Comparison of ENCODE assay signal across 12 cellular contexts in genomic region chr2:26578581-26578980, GRCh38.
A peak's percentile ranks its signal among the peaks of the same experiment; 100 is the strongest.
DNase-seq lines count a peak whose midpoint lies in the region; ATAC-seq and TF ChIP-seq lines count a peak whose summit lies in the region.
"Had no signal": no experiment of that assay in that cellular context is flagged by ENCODE, and none has a peak within 500 bp of the region (broad histone marks: within the 10 kb centered on the region; RNA-seq: fewer than 3 reads in every experiment).

No MANE protein-coding gene starts in this region.

- intact Hi-C loops in cardiac septum (cut with DNase I): loop anchor here (5.0 to 10.0 kb wide), 2 partner anchors 76 to 234 kb away; partner anchors contain the start of genes ADGRF3 and SELENOI
- intact Hi-C loops in heart right ventricle (cut with DNase I): loop anchor here in 2 of 10 donors (5.0 kb wide), 1 partner anchor 76 kb away; no protein-coding TSS in a partner anchor
- intact Hi-C loops in posterior vena cava (cut with DNase I): no loop called here
- intact Hi-C loops in aorta (cut with DNase I): loop anchor here in 1 of 2 donors (5.0 kb wide), 1 partner anchor 76 kb away; no protein-coding TSS in a partner anchor

- H3K4me1 Mint-ChIP-seq in endodermal cell: peaks cover 3% of the 10 kb centered on the region

- no peaks in the 10 kb centered on the region for H3K9me3 ChIP-seq in heart right ventricle
- H3K9me3 ChIP-seq in endodermal cell (ENCODE audit: control insufficient read depth, low read length): no peaks in the 10 kb centered on the region
- no peaks in the 10 kb centered on the region for H3K9me3 ChIP-seq in aorta (ENCODE audit: control insufficient read depth, low read length)
- H3K9me3 ChIP-seq: HAP-1 had no signal

- H3K36me3 ChIP-seq in heart right ventricle (no peaks in the 10 kb centered on the region), endodermal cell (ENCODE audit: control insufficient read depth, insufficient read depth, low read length) (no peaks in the 10 kb centered on the region), aorta (ENCODE audit: control insufficient read depth in 1 of 2, insufficient read depth in 2 of 2, low read length in 1 of 2) (no peaks in the 10 kb centered on the region)
- H3K36me3 ChIP-seq: HAP-1 had no signal

- H3K27me3 ChIP-seq in heart right ventricle (peaks cover 0 to 62% (median 45%) of the 10 kb centered on the region in 7 donors), endodermal cell (ENCODE audit: control insufficient read depth, insufficient read depth, low read length, poor library complexity, severe bottlenecking) (peaks cover 20% of the 10 kb centered on the region), aorta (ENCODE audit: control insufficient read depth in 1 of 2, insufficient read depth in 2 of 2, low read length in 1 of 2) (no peaks in the 10 kb centered on the region)

- H3K27ac Mint-ChIP-seq in endodermal cell: no peak overlapping the region
- H3K27ac Mint-ChIP-seq: B cell; CD4-positive, alpha-beta T cell had no signal

- no peak for ATAC-seq in heart right ventricle
- ATAC-seq in aorta (ENCODE audit: low FRiP score): no peak

- H3K9ac ChIP-seq in endodermal cell (ENCODE audit: extremely low read depth, low read length, poor library complexity, severe bottlenecking): no peak overlapping the region

- no peaks in the 10 kb centered on the region for H3K36me3 Mint-ChIP-seq in endodermal cell (ENCODE audit: low read depth)

- WGBS in heart right ventricle, 2 donors: 68 to 76% methylated on average over 5 of the region's 5 CpGs
- 94 to 100% methylated on average over 1 to 5 of the region's 5 CpGs for WGBS in endodermal cell (ENCODE audit: insufficient coverage in 1 of 2, insufficient read length in 1 of 2), 2 experiments
- WGBS in aorta, 2 donors: 81 to 84% methylated on average over 5 of the region's 5 CpGs

- no peaks in the 10 kb centered on the region for H3K4me1 ChIP-seq in heart right ventricle
- H3K4me1 ChIP-seq in endodermal cell (ENCODE audit: control insufficient read depth, insufficient read depth, low read length): no peaks in the 10 kb centered on the region
- no peaks in the 10 kb centered on the region for H3K4me1 ChIP-seq in aorta (ENCODE audit: control insufficient read depth in 1 of 2, insufficient read depth in 2 of 2, low read length in 2 of 2)
- H3K4me1 ChIP-seq: HAP-1 had no signal

- no peak overlapping the region for H3K27ac ChIP-seq in heart right ventricle
- H3K27ac ChIP-seq in endodermal cell (ENCODE audit: low read depth, low read length): no peak overlapping the region
- H3K27ac ChIP-seq in aorta (ENCODE audit: low read depth in 1 of 2, low read length in 2 of 2): no peak overlapping the region

- no peak overlapping the region for H3K4me3 Mint-ChIP-seq in endodermal cell
- H3K4me3 Mint-ChIP-seq: B cell; CD4-positive, alpha-beta T cell had no signal

- H3K4me3 ChIP-seq in heart right ventricle (no peak overlapping the region), endodermal cell (ENCODE audit: low read length) (no peak overlapping the region), aorta (ENCODE audit: low read length in 2 of 2) (no peak overlapping the region)
- H3K4me3 ChIP-seq: HAP-1 had no signal

- no peak for TF ChIP-seq CTCF in heart right ventricle (IDR thresholded peaks at IDR 0.05)
- no peak for TF ChIP-seq CTCF in endodermal cell (conservative IDR thresholded peaks at IDR 0.05)

- no peaks in the 10 kb centered on the region for H3K9me3 Mint-ChIP-seq in endodermal cell
- H3K9me3 Mint-ChIP-seq: CD4-positive, alpha-beta T cell had no signal

- peaks cover 25% of the 10 kb centered on the region for H3K27me3 Mint-ChIP-seq in endodermal cell (ENCODE audit: insufficient read depth)

- DNase-seq in cardiac septum (ENCODE audit: low spot score): peak; percentile 68
- no peak for DNase-seq in heart right ventricle
- DNase-seq in endodermal cell: peak; percentile 38
- peak; percentile 57 for DNase-seq in posterior vena cava (ENCODE audit: low spot score)
- peak; percentile 13 to 46 for DNase-seq in aorta
- DNase-seq in T-helper 1 cell: no peak
- no peak for DNase-seq in DMS153 (lab: John Stamatoyannopoulos, UW)
- DNase-seq: DND-41, GDM1 had no signal

Comparison
In these comparisons a context has a peak if more than half of its experiments do, and no peak if none do; other contexts are left out.
1. DNase-seq: peak in cardiac septum (single experiment), endodermal cell (single experiment), posterior vena cava (single experiment) and aorta (2 of 2); none in heart right ventricle (0 of 2), T-helper 1 cell (0 of 5) and DMS153 (single experiment).